ENCODE assay signal across 24 cellular contexts in genomic region chr1:244173240-244173639, GRCh38.
"Had no signal": no experiment of that assay in that cellular context is flagged by ENCODE, and none has a peak within 500 bp of the region (broad histone marks: within the 10 kb centered on the region; RNA-seq: fewer than 3 reads in every experiment).

No MANE protein-coding gene starts in this region.

- H3K27me3 Mint-ChIP-seq: activated CD4-positive, alpha-beta T cell treated with anti-CD3 and anti-CD28 coated beads, Interleukin-2, amount 10 ng/mL, durations not matched to agents 7 days and 5 days; activated naive CD8-positive, alpha-beta T cell treated with anti-CD3 and anti-CD28 coated beads for 36 hours had no signal

- H3K4me3 Mint-ChIP-seq: activated CD4-positive, alpha-beta memory T cell treated with anti-CD3 and anti-CD28 coated beads for 36 hours; activated CD4-positive, alpha-beta T cell treated with anti-CD3 and anti-CD28 coated beads, Interleukin-2, amount 10 ng/mL, durations not matched to agents 7 days and 5 days; activated naive CD4-positive, alpha-beta T cell treated with anti-CD3 and anti-CD28 coated beads for 36 hours; activated naive CD8-positive, alpha-beta T cell treated with anti-CD3 and anti-CD28 coated beads for 36 hours; activated T-helper 17 cell treated with anti-CD3 and anti-CD28 coated beads, Interleukin-2, amount 50 U/mL, for 72 hours; T-cell had no signal

- ATAC-seq: activated T-helper 17 cell treated with anti-CD3 and anti-CD28 coated beads, Interleukin-2, amount 50 U/mL, for 72 hours; T-cell had no signal

- H3K4me1 Mint-ChIP-seq: activated CD4-positive, alpha-beta T cell treated with anti-CD3 and anti-CD28 coated beads, Interleukin-2, amount 10 ng/mL, durations not matched to agents 7 days and 5 days; activated naive CD8-positive, alpha-beta T cell treated with anti-CD3 and anti-CD28 coated beads for 36 hours; activated T-helper 17 cell treated with anti-CD3 and anti-CD28 coated beads, Interleukin-2, amount 50 U/mL, for 72 hours; T-cell had no signal

- H2AFZ ChIP-seq: PC-9 had no signal

- H3K36me3 Mint-ChIP-seq: activated CD4-positive, alpha-beta memory T cell treated with anti-CD3 and anti-CD28 coated beads for 36 hours; activated naive CD8-positive, alpha-beta T cell treated with anti-CD3 and anti-CD28 coated beads for 36 hours; T-cell had no signal

- H3K27ac Mint-ChIP-seq: activated CD4-positive, alpha-beta memory T cell treated with anti-CD3 and anti-CD28 coated beads for 36 hours; activated CD4-positive, alpha-beta T cell treated with anti-CD3 and anti-CD28 coated beads, Interleukin-2, amount 10 ng/mL, durations not matched to agents 7 days and 5 days; activated naive CD4-positive, alpha-beta T cell treated with anti-CD3 and anti-CD28 coated beads for 36 hours; activated naive CD8-positive, alpha-beta T cell treated with anti-CD3 and anti-CD28 coated beads for 36 hours; activated T-helper 17 cell treated with anti-CD3 and anti-CD28 coated beads, Interleukin-2, amount 50 U/mL, for 72 hours; T-cell had no signal

- H3K27ac ChIP-seq: PC-9, VCaP had no signal

- H3K4me2 ChIP-seq: PC-9 had no signal

- H3K9me3 Mint-ChIP-seq: activated CD4-positive, alpha-beta memory T cell treated with anti-CD3 and anti-CD28 coated beads for 36 hours; activated CD4-positive, alpha-beta T cell treated with anti-CD3 and anti-CD28 coated beads, Interleukin-2, amount 10 ng/mL, durations not matched to agents 7 days and 5 days; activated naive CD4-positive, alpha-beta T cell treated with anti-CD3 and anti-CD28 coated beads for 36 hours; activated naive CD8-positive, alpha-beta T cell treated with anti-CD3 and anti-CD28 coated beads for 36 hours; activated T-helper 17 cell treated with anti-CD3 and anti-CD28 coated beads, Interleukin-2, amount 50 U/mL, for 72 hours; T-cell had no signal

- DNase-seq: activated CD4-positive, alpha-beta memory T cell treated with anti-CD3 and anti-CD28 coated beads for 36 hours; activated CD4-positive, alpha-beta T cell treated with anti-CD3 and anti-CD28 coated beads, Interleukin-2, amount 10 ng/mL, durations not matched to agents 7 days and 5 days; activated CD4-positive, CD25-positive, alpha-beta regulatory T cell; activated gamma-delta T cell; activated naive CD4-positive, alpha-beta T cell treated with anti-CD3 and anti-CD28 coated beads for 36 hours; activated naive CD8-positive, alpha-beta T cell treated with anti-CD3 and anti-CD28 coated beads for 36 hours; activated T-cell treated with anti-CD3 and anti-CD28 coated beads for 4 hours; activated T-cell treated with anti-CD3 and anti-CD28 coated beads, Interleukin-2, amount 50 U/mL, for 48 hours; Kasumi-1; KBM-7; NCI-H1105 treated with DMSO at 0.1 percent for 48 hours; NCI-H1436 treated with DMSO at 0.1 percent for 48 hours; NCI-H187; NCI-H2081; NCI-H2171; NCI-H2227 treated with DMSO at 0.1 percent for 48 hours; NCI-H69; NK-92 treated with Interleukin-12 subunit alpha and Interleukin-12 subunit beta, amount 100 ng/mL, for 24 hours; PC-9; SHP77 treated with DMSO at 0.1 percent for 48 hours; T-cell; T-helper 2 cell had no signal

- H3K4me3 ChIP-seq: PC-9 had no signal
